Comparison of ENCODE assay signal across 30 cellular contexts in genomic region chr10:60932756-60933155, GRCh38.
"Had no signal": no experiment of that assay in that cellular context is flagged by ENCODE, and none has a peak within 500 bp of the region (broad histone marks: within the 10 kb centered on the region; RNA-seq: fewer than 3 reads in every experiment).

No MANE protein-coding gene starts in this region.

- H3K4me3 ChIP-seq: MG63 had no signal

- DNase-seq: activated B cell treated with CpG ODN at 0.5 μM for 24 hours; activated CD4-positive, alpha-beta memory T cell treated with anti-CD3 and anti-CD28 coated beads, Interleukin-2, amount 10 ng/mL, durations not matched to agents 7 days and 5 days; activated CD4-positive, alpha-beta T cell treated with anti-CD3 and anti-CD28 coated beads for 1 hour; activated CD4-positive, alpha-beta T cell treated with anti-CD3 and anti-CD28 coated beads for 48 hours; activated CD8-positive, alpha-beta memory T cell treated with anti-CD3 and anti-CD28 coated beads for 24 hours; activated CD8-positive, alpha-beta memory T cell treated with anti-CD3 and anti-CD28 coated beads, Interleukin-2, amount 10 ng/mL, durations not matched to agents 7 days and 5 days; activated CD8-positive, alpha-beta memory T cell treated with anti-CD3 and anti-CD28 coated beads, Interleukin-2, amount 50 U/mL, for 48 hours; activated effector memory CD4-positive, alpha-beta T cell treated with Interleukin-2 at 50 U/mL for 16 hours; activated naive CD4-positive, alpha-beta T cell treated with anti-CD3 and anti-CD28 coated beads, Interleukin-2, amount 10 ng/mL, durations not matched to agents 7 days and 5 days; activated naive CD8-positive, alpha-beta T cell treated with anti-CD3 and anti-CD28 coated beads, Interleukin-2, amount 50 U/mL, for 24 hours; activated T-cell treated with anti-CD3 and anti-CD28 coated beads, Interleukin-2, amount 50 U/mL, for 48 hours; anterior cingulate cortex; Kasumi-1; KG1; MG63; NCI-H1048; NCI-H1694 treated with DMSO at 0.1 percent for 48 hours; NCI-H2029; NCI-H2171 treated with DMSO at 0.1 percent for 48 hours; NCI-H2227 treated with DMSO at 0.1 percent for 48 hours; NCI-H446; NCI-H510A treated with DMSO at 0.1 percent for 48 hours; NCI-H526 treated with DMSO at 0.1 percent for 48 hours; PC-3; SIG-M5; SW 1271; T-helper 1 cell; T-helper 2 cell; T-helper 9 cell had no signal

- H3K9me3 ChIP-seq: MG63 had no signal

- ATAC-seq: activated CD8-positive, alpha-beta memory T cell treated with anti-CD3 and anti-CD28 coated beads, Interleukin-2, amount 10 ng/mL, durations not matched to agents 7 days and 5 days; activated naive CD8-positive, alpha-beta T cell treated with anti-CD3 and anti-CD28 coated beads, Interleukin-2, amount 50 U/mL, for 24 hours; PC-3; Right ventricle myocardium inferior had no signal
